Comparison of ENCODE assay signal across 8 cellular contexts in the genomic region with DNA sequence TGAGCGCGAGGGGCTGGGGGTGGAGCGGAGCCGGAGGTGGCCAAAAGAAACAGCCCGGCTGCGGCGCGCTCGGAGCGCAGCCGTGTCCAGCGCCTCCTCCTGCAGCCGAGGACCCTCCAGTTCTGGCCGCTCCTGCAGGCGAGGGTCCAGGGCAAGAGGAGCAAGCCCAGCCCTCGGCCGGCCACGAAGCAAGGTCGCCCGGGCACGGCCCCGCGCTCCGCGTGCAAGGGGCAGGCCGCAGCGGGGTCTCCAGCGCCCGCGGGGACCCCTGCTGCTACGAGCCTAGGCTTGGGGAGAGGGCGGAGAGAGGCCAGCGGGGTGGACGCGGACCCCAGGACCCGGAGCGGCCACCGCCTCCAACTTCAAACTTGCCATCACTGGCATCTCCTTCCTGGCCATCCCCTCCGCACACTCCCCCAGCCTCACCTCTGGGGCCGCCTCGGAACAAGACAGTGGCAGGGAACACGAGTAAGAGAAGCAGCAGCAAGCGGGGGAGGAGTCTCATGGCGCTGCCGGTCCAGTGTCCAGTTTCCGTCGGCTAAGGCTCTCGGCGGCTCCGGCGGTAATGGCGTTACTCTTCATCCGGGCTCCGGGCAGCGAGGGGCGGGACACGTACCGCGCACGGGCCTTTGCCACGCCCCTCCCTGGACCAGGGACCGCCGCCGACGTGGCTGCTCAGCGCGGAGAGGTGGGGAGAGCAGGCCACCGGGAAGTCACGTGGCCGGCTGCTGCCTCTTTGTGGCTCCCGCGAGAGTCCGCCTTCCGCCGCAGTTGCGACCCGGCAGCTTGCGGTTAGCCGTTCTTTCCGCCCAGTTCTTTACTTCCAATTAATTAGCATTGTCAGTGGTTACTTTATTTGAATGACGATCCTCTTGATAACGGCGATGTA.
DNase-seq lines count a peak whose midpoint lies in the region; ATAC-seq and TF ChIP-seq lines count a peak whose summit lies in the region.

A gene (minus strand): TSS at position 584 of the 889 bp plus-strand sequence. CDS start 79 bp downstream, at position 505.

- peak within 1 kb of the TSS; percentile 95 for H3K9ac ChIP-seq in ES-I3 (ENCODE audit: low read depth, low read length)
- peak within 1 kb of the TSS; percentile 99 for H3K9ac ChIP-seq in MM.1S (ENCODE audit: low read length)

- peak; percentile 98 for ATAC-seq in stimulated activated naive CD8-positive, alpha-beta T cell treated with anti-CD3 and anti-CD28 coated beads, Interleukin-15, amount 100 ng/mL, for 72 hours

- H3K9me3 ChIP-seq in ES-I3 (ENCODE audit: control insufficient read depth, insufficient read depth, low read length) (no peaks in the 10 kb centered on the region), HAP-1 (no peaks in the 10 kb centered on the region), MM.1S (replicated peaks; ENCODE audit: insufficient read depth, low read length) (no peaks in the 10 kb centered on the region)

- DNase-seq in HAP-1 (ENCODE audit: low spot score in 2 of 2) (peak; percentile 95 to 98), MM.1S (peak; percentile 97), SIG-M5 (lab: John Stamatoyannopoulos, UW) (peak; percentile 68), activated gamma-delta T cell (lab: John Stamatoyannopoulos, UW) (peak; percentile 90), fibroblast of the conjunctiva (ENCODE audit: low read depth) (peak; percentile 92), nephron progenitor cell (peak; percentile 97)
- DNase-seq in stimulated activated naive CD8-positive, alpha-beta T cell treated with anti-CD3 and anti-CD28 coated beads, Interleukin-15, amount 100 ng/mL, for 72 hours, result peak; percentile 93 to 97

- peak within 1 kb of the TSS; percentile 89 for H3K4me2 ChIP-seq in MM.1S (ENCODE audit: low read depth, low read length)

- peak within 1 kb of the TSS; percentile 97 for H3K27ac Mint-ChIP-seq in nephron progenitor cell
- H3K27ac Mint-ChIP-seq in stimulated activated naive CD8-positive, alpha-beta T cell treated with anti-CD3 and anti-CD28 coated beads, Interleukin-15, amount 100 ng/mL, for 72 hours, result peak within 1 kb of the TSS; percentile 97

- H3K27me3 Mint-ChIP-seq in nephron progenitor cell (ENCODE audit: low read depth, poor library complexity), result no peaks in the 10 kb centered on the region
- H3K27me3 Mint-ChIP-seq in stimulated activated naive CD8-positive, alpha-beta T cell treated with anti-CD3 and anti-CD28 coated beads, Interleukin-15, amount 100 ng/mL, for 72 hours, result no peaks in the 10 kb centered on the region

- no peaks in the 10 kb centered on the region for H3F3A ChIP-seq in MM.1S (ENCODE audit: insufficient read depth, low read length)

- no peaks in the 10 kb centered on the region for H3K27me3 ChIP-seq in HAP-1 (ENCODE audit: low read depth)
- no peaks in the 10 kb centered on the region for H3K27me3 ChIP-seq in MM.1S (replicated peaks; ENCODE audit: insufficient read depth, low read length)

- no peaks in the 10 kb centered on the region for H3K9me2 ChIP-seq in MM.1S (replicated peaks; ENCODE audit: insufficient read depth, low read length)

- H2AFZ ChIP-seq in MM.1S (ENCODE audit: low read length), result peak within 1 kb of the TSS; percentile 59

- H3K4me3 ChIP-seq in HAP-1 (peak within 1 kb of the TSS; percentile 69), MM.1S (ENCODE audit: low read length) (peak within 1 kb of the TSS; percentile 97)

- in situ Hi-C loops in HAP-1 (cut with MboI; ENCODE audit: low sequenced_read_pairs), result no loop called here

- H3K36me3 Mint-ChIP-seq in nephron progenitor cell (ENCODE audit: low read depth), result peaks cover 28% of the 10 kb centered on the region

- H3K36me3 ChIP-seq in ES-I3 (ENCODE audit: insufficient read depth, low read length), result peaks cover 13% of the 10 kb centered on the region
- peaks cover 21% of the 10 kb centered on the region for H3K36me3 ChIP-seq in HAP-1 (replicated peaks)
- H3K36me3 ChIP-seq in MM.1S (replicated peaks; ENCODE audit: insufficient read depth, low read length), result peaks cover 5% of the 10 kb centered on the region; the same call in 1 of the 2 replicates

- peaks cover 52% of the 10 kb centered on the region for H3K79me2 ChIP-seq in MM.1S (ENCODE audit: low read length)

- H3K9me3 Mint-ChIP-seq in nephron progenitor cell, result no peaks in the 10 kb centered on the region
- peaks cover 5 to 7% of the 10 kb centered on the region in 2 donors for H3K9me3 Mint-ChIP-seq in stimulated activated naive CD8-positive, alpha-beta T cell treated with anti-CD3 and anti-CD28 coated beads, Interleukin-15, amount 100 ng/mL, for 72 hours

- H3K4me1 Mint-ChIP-seq in nephron progenitor cell, result peaks cover 24% of the 10 kb centered on the region
- peaks cover 39% of the 10 kb centered on the region for H3K4me1 Mint-ChIP-seq in stimulated activated naive CD8-positive, alpha-beta T cell treated with anti-CD3 and anti-CD28 coated beads, Interleukin-15, amount 100 ng/mL, for 72 hours

- peak within 1 kb of the TSS; percentile 93 for H3K4me3 Mint-ChIP-seq in nephron progenitor cell
- peak within 1 kb of the TSS; percentile 91 to 96 for H3K4me3 Mint-ChIP-seq in stimulated activated naive CD8-positive, alpha-beta T cell treated with anti-CD3 and anti-CD28 coated beads, Interleukin-15, amount 100 ng/mL, for 72 hours

- H4K20me1 ChIP-seq in MM.1S (ENCODE audit: insufficient read depth, low read length), result no peaks in the 10 kb centered on the region; the same call in 1 of the 2 replicates

- peak within 1 kb of the TSS; percentile 87 for H3K27ac ChIP-seq in MM.1S (ENCODE audit: low read length)

- 0 out of 2 replicates have a peak, but pooled peaks cover 5% of the 10 kb centered on the region for H3K4me1 ChIP-seq in ES-I3 (ENCODE audit: insufficient read depth, low read length)
- H3K4me1 ChIP-seq in HAP-1, result peaks cover 16% of the 10 kb centered on the region
- peaks cover 15% of the 10 kb centered on the region for H3K4me1 ChIP-seq in MM.1S (ENCODE audit: low read length)

- TF ChIP-seq CTCF in MM.1S (IDR thresholded peaks at IDR 0.05; ENCODE audit: low read length) (no peak), nephron progenitor cell (IDR thresholded peaks at IDR 0.05) (no peak)

Comparison
In these comparisons a context has a peak if more than half of its experiments do, and no peak if none do; other contexts are left out.
1. Peak in every context shown above with its lines: DNase-seq, ATAC-seq, H3K4me3 ChIP-seq and H3K27ac ChIP-seq.